ENCODE assay signal across 13 cellular contexts in the genomic region with DNA sequence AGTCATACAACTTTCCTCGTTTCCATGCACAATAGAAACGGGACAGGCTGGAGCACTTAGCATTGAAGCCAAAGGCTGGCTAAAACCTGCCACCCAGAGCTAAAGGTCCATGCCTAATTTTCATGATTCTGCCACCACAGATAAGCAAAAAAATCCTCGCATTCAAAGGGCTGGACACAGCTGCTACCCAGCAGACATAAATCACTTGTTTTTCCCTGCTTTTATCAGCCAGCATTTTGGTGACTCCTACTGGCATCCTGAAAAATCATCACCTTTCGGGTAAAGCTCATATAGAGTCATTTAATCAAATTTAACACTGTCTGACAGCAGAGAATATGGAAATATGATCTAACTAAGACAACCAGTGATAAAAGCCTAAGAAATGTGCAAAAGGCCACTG. TPM values are rescaled to one million over a fixed set of nuclear protein-coding genes. Genes with fewer than 3 reads are reported as not detected.
DNase-seq lines count a peak whose midpoint lies in the region; ATAC-seq, FAIRE-seq and TF ChIP-seq lines count a peak whose summit lies in the region.
"Had no signal": no experiment of that assay in that cellular context is flagged by ENCODE, and none has a peak within 500 bp of the region (broad histone marks: within the 10 kb centered on the region; RNA-seq: fewer than 3 reads in every experiment).

No MANE protein-coding gene starts in this region.

- peaks cover 24% of the 10 kb centered on the region for H3K4me1 Mint-ChIP-seq in glutamatergic neuron (ENCODE audit: low read depth, unreplicated experiment)

- ATAC-seq in HepG2 (no peak; the same call in 2 of the 3 replicates), HG02973 (IDR thresholded peaks at IDR 0.05; ENCODE audit: unreplicated experiment) (no peak)
- ATAC-seq: activated CD8-positive, alpha-beta T cell treated with anti-CD3 and anti-CD28 coated beads for 36 hours had no signal

- CTCF ChIA-PET in HepG2 (lab: Yijun Ruan, JAX; ENCODE audit: low intra/inter-chr PET ratio, low total read pairs), result no interaction called here

- intact Hi-C loops in HepG2 (cut with micrococcal nuclease; ENCODE audit: unreplicated experiment), result no loop called here
- intact Hi-C loops in ovary (cut with DNase I), result no loop called here

- H2AFZ ChIP-seq in Karpas-422 (ENCODE audit: low read length), result no peak overlapping the region
- H2AFZ ChIP-seq in HepG2 (ENCODE audit: low read length), result no peak overlapping the region

- H3K4me2 ChIP-seq in Karpas-422 (ENCODE audit: low read depth, low read length, poor library complexity, severe bottlenecking) (no peak overlapping the region), HepG2 (ENCODE audit: low read depth, low read length) (no peak overlapping the region)

- H3K27ac ChIP-seq in Karpas-422 (ENCODE audit: low read length), result no peak overlapping the region
- H3K27ac ChIP-seq in HepG2 (ENCODE audit: extremely low read length, insufficient read depth, low read length), result no peak overlapping the region
- no peak overlapping the region for H3K27ac ChIP-seq in ovary
- H3K27ac ChIP-seq: vagina had no signal

- H3K9ac ChIP-seq in Karpas-422 (ENCODE audit: low read length) (no peak overlapping the region), HepG2 (ENCODE audit: insufficient read depth, low read depth, low read length) (no peak overlapping the region)

- POLR2A ChIA-PET in HepG2 (lab: Yijun Ruan, JAX), result interaction anchor here (1.1 kb wide), 1 partner anchor 56 kb away, joined by 3 read pairs; no protein-coding TSS in a partner anchor

- TF ChIP-seq CTCF in D721Med (IDR thresholded peaks at IDR 0.05; ENCODE audit: insufficient read depth, missing control alignments), result peak; percentile 60
- peak; percentile 9 for TF ChIP-seq CTCF in astrocyte of the spinal cord (IDR thresholded peaks at IDR 0.05; ENCODE audit: low read depth, low read length)
- TF ChIP-seq CTCF in HepG2 (CRISPR knock-in tag; IDR thresholded peaks at IDR 0.05), result peak; percentile 57
- TF ChIP-seq CTCF in ovary (IDR thresholded peaks at IDR 0.05), result no peak
- no peak for TF ChIP-seq CTCF in glutamatergic neuron (IDR thresholded peaks at IDR 0.05; ENCODE audit: partially characterized antibody, unreplicated experiment)

- TF ChIP-seq EP300 in HepG2 (IDR thresholded peaks at IDR 0.05; ENCODE audit: low read depth in 2 of 2, low read length in 2 of 2), result no peak
- TF ChIP-seq EP300 in HepG2 (CRISPR knock-in tag; IDR thresholded peaks at IDR 0.05; ENCODE audit: borderline replicate concordance), result no peak
- no peak for TF ChIP-seq EP300 in ovary (IDR thresholded peaks at IDR 0.05)

- no peaks in the 10 kb centered on the region for H3K9me3 ChIP-seq in Karpas-422 (ENCODE audit: low read length)
- no peaks in the 10 kb centered on the region for H3K9me3 ChIP-seq in HepG2 (ENCODE audit: low read length)
- H3K9me3 ChIP-seq in ovary, result no peaks in the 10 kb centered on the region
- H3K9me3 ChIP-seq: vagina had no signal

- DNase-seq in D721Med (ENCODE audit: insufficient read length, low spot score) (no peak), Karpas-422 (peak; percentile 70), astrocyte of the spinal cord (ENCODE audit: low read depth, low spot score) (no peak), HepG2 (ENCODE audit: low spot score) (peak; percentile 19), ovary (no peak), DMS79 (lab: John Stamatoyannopoulos, UW) (no peak), glutamatergic neuron (no peak)
- DNase-seq: activated CD8-positive, alpha-beta T cell treated with anti-CD3 and anti-CD28 coated beads for 36 hours; activated naive CD4-positive, alpha-beta T cell treated with anti-CD3 and anti-CD28 coated beads, Interleukin-2, amount 50 U/mL, for 16 hours; effector CD8-positive, alpha-beta T cell; NCI-H774 had no signal

- H3K79me2 ChIP-seq in Karpas-422 (ENCODE audit: low read length), result no peaks in the 10 kb centered on the region
- H3K79me2 ChIP-seq in HepG2 (ENCODE audit: insufficient read depth, low read length), result no peaks in the 10 kb centered on the region

- H3K4me1 ChIP-seq in Karpas-422 (ENCODE audit: low read length) (no peaks in the 10 kb centered on the region), HepG2 (ENCODE audit: insufficient read depth, low read length) (peaks cover 15% of the 10 kb centered on the region), ovary (ENCODE audit: insufficient read depth) (no peaks in the 10 kb centered on the region)
- H3K4me1 ChIP-seq: vagina had no signal

- no peaks in the 10 kb centered on the region for H3K27me3 Mint-ChIP-seq in glutamatergic neuron (ENCODE audit: unreplicated experiment)
- H3K27me3 Mint-ChIP-seq: activated CD8-positive, alpha-beta T cell treated with anti-CD3 and anti-CD28 coated beads for 36 hours had no signal

- no TSS peak for BruUV-seq in HepG2 (replicated peaks; lab: Mats Ljungman, UMichigan)

- TF ChIP-seq RAD21 in HepG2 (CRISPR knock-in tag; IDR thresholded peaks at IDR 0.05), result no peak

- H4K20me1 ChIP-seq in Karpas-422 (ENCODE audit: insufficient read depth, low read depth, low read length) (no peaks in the 10 kb centered on the region), HepG2 (ENCODE audit: insufficient read depth, low read length) (no peaks in the 10 kb centered on the region)

- FAIRE-seq in D721Med (lab: Jason Lieb, UNC) (no peak), HepG2 (lab: Jason Lieb, UNC) (no peak)

- no peak overlapping the region for H3K4me3 Mint-ChIP-seq in glutamatergic neuron (ENCODE audit: unreplicated experiment)
- H3K4me3 Mint-ChIP-seq: activated CD8-positive, alpha-beta T cell treated with anti-CD3 and anti-CD28 coated beads for 36 hours had no signal

- no peaks in the 10 kb centered on the region for H3K36me3 Mint-ChIP-seq in glutamatergic neuron (ENCODE audit: unreplicated experiment)

- H3K4me3 ChIP-seq in Karpas-422 (ENCODE audit: low read length) (no peak overlapping the region), astrocyte of the spinal cord (ENCODE audit: low read depth, low read length) (no peak overlapping the region), HepG2 (replicated peaks in 1 of 3; ENCODE audit: insufficient read depth in 1 of 3, low read depth in 2 of 3, low read length in 3 of 3) (no peak overlapping the region), ovary (no peak overlapping the region)
- H3K4me3 ChIP-seq: vagina had no signal

- H3K9me3 Mint-ChIP-seq in glutamatergic neuron (ENCODE audit: unreplicated experiment), result no peaks in the 10 kb centered on the region
- H3K9me3 Mint-ChIP-seq: activated CD8-positive, alpha-beta T cell treated with anti-CD3 and anti-CD28 coated beads for 36 hours had no signal

- in situ Hi-C loops in astrocyte of the spinal cord (cut with HindIII; ENCODE audit: low sequenced_read_pairs), result no loop called here
- in situ Hi-C loops in HepG2 (cut with HindIII; ENCODE audit: extremely low pct_ligation_motif_present, low pct_unique_long_range_greater_than_20kb), result loop anchor here (10.0 kb wide), 1 partner anchor 379 kb away; no protein-coding TSS in a partner anchor

- H3K9me2 ChIP-seq in Karpas-422 (replicated peaks; ENCODE audit: insufficient read depth, low read length), result no peaks in the 10 kb centered on the region

- WGBS in HepG2 (ENCODE audit: low lambda C conversion rate), result 98% methylated on average over 4 of the region's 4 CpGs
- 59% methylated on average over 4 of the region's 4 CpGs for WGBS in ovary, 3 donors

- H3K27me3 ChIP-seq in Karpas-422 (ENCODE audit: low read length) (no peaks in the 10 kb centered on the region), HepG2 (ENCODE audit: control insufficient read depth in 1 of 2, insufficient read depth in 2 of 2, low read length in 2 of 2) (no peaks in the 10 kb centered on the region), ovary (no peaks in the 10 kb centered on the region)
- H3K27me3 ChIP-seq: vagina had no signal

- TF ChIP-seq POLR2A in HepG2 (IDR thresholded peaks at IDR 0.05; ENCODE audit: insufficient read depth in 1 of 2, low read depth in 2 of 2, low read length in 2 of 2) (no peak), ovary (IDR thresholded peaks at IDR 0.05) (no peak)

- H3K27ac Mint-ChIP-seq in glutamatergic neuron (ENCODE audit: unreplicated experiment), result no peak overlapping the region
- H3K27ac Mint-ChIP-seq: activated CD8-positive, alpha-beta T cell treated with anti-CD3 and anti-CD28 coated beads for 36 hours had no signal

- no peaks in the 10 kb centered on the region for H3K36me3 ChIP-seq in Karpas-422 (ENCODE audit: insufficient read depth, low read length)
- peaks cover 3 to 30% of the 10 kb centered on the region in 2 experiments for H3K36me3 ChIP-seq in HepG2 (replicated peaks in 1 of 2; ENCODE audit: control insufficient read depth in 1 of 2, insufficient read depth in 2 of 2, low read length in 2 of 2)
- H3K36me3 ChIP-seq in ovary, result no peaks in the 10 kb centered on the region

RNA-seq across cellular contexts. Expression of a gene that starts 37.9 kb away (rescaled TPM):
- 8.0 and 14.2 TPM in 2 replicates for total RNA-seq in Karpas-422 (2014; rRNA removed; shearing (Covaris generic); ENCODE audit: low replicate concordance)
- total RNA-seq in HepG2 (2016; rRNA removed; fragmentation: Illumina TruSeq; extraction: Trizol), result 24.4 and 39.4 TPM in 2 replicates
- 18.6 and 19.8 TPM in 2 replicates for total RNA-seq in HepG2 (2016; cell fraction: cytosol; rRNA removed; fragmentation: Illumina TruSeq; extraction: Trizol; ENCODE audit: low read depth)
- 25.1 and 39.1 TPM in 2 replicates for total RNA-seq in HepG2 (2016; cell fraction: insoluble cytoplasmic fraction; rRNA removed; fragmentation: Illumina TruSeq; extraction: Trizol)
- total RNA-seq in HepG2 (2016; cell fraction: membrane; rRNA removed; fragmentation: Illumina TruSeq; extraction: Trizol), result 28.3 and 30.8 TPM in 2 replicates
- total RNA-seq in HepG2 (2016; cell fraction: nucleus; rRNA removed; fragmentation: Illumina TruSeq; extraction: Trizol), result 31.7 and 38.6 TPM in 2 replicates
- 33.8 and 40.6 TPM in 2 replicates for polyA plus RNA-seq in HepG2 (2011; rRNA removed)
- polyA plus RNA-seq in HepG2 (2011; cell fraction: cytosol; rRNA removed), result 25.7 and 32.6 TPM in 2 replicates
- polyA plus RNA-seq in HepG2 (2011; cell fraction: nucleus; rRNA removed), result 52.6 and 59.8 TPM in 2 replicates
- 25.2 and 28.4 TPM in 2 replicates for polyA plus RNA-seq in HepG2 (2012)
- polyA plus RNA-seq in HepG2 (2016; cell fraction: cytosol; fragmentation: Illumina TruSeq; extraction: Trizol; ENCODE audit: low read depth), result 10.2 and 12.4 TPM in 2 replicates
- polyA plus RNA-seq in HepG2 (2016; cell fraction: insoluble cytoplasmic fraction; fragmentation: Illumina TruSeq; extraction: Trizol; ENCODE audit: low read depth), result 15.6 and 18.2 TPM in 2 replicates
- 19.2 and 23.0 TPM in 2 replicates for polyA plus RNA-seq in HepG2 (2016; cell fraction: membrane; fragmentation: Illumina TruSeq; extraction: Trizol; ENCODE audit: low read depth)
- polyA plus RNA-seq in HepG2 (2016; cell fraction: nucleus; fragmentation: Illumina TruSeq; extraction: Trizol; ENCODE audit: insufficient read depth, low read depth), result 37.0 and 41.3 TPM in 2 replicates
- polyA minus RNA-seq in HepG2 (2011; rRNA and poly(A)+ RNA removed; ENCODE audit: low replicate concordance), result 46.1 and 69.1 TPM in 2 replicates
- 34.0 and 38.6 TPM in 2 replicates for polyA minus RNA-seq in HepG2 (2011; cell fraction: cytosol; rRNA and poly(A)+ RNA removed)
- 65.0 and 65.9 TPM in 2 replicates for polyA minus RNA-seq in HepG2 (2011; cell fraction: nucleus; rRNA and poly(A)+ RNA removed)
- 10 to 100 TPM; 24.4 to 39.9 (median 29.3) TPM for total RNA-seq in ovary
- polyA plus RNA-seq in ovary, result 10 to 100 TPM; 12.0 to 43.5 TPM
- 69.4 TPM for total RNA-seq in glutamatergic neuron (ENCODE audit: unreplicated experiment)

RNA-seq across cellular contexts. Expression of a gene that starts 45.4 kb away (rescaled TPM):
- total RNA-seq in Karpas-422 (2014; rRNA removed; shearing (Covaris generic); ENCODE audit: low replicate concordance), result 2.5 and 5.2 TPM in 2 replicates
- total RNA-seq in HepG2 (2016; rRNA removed; fragmentation: Illumina TruSeq; extraction: Trizol) (3.4 and 5.5 TPM in 2 replicates), ovary (1 to 10 TPM; 1.3 to 2.9 (median 1.8) TPM), glutamatergic neuron (ENCODE audit: unreplicated experiment) (1.6 TPM)
- total RNA-seq in HepG2 (2016; cell fraction: cytosol; rRNA removed; fragmentation: Illumina TruSeq; extraction: Trizol; ENCODE audit: low read depth), result 0.61 and 0.79 TPM in 2 replicates
- 3.7 and 5.0 TPM in 2 replicates for total RNA-seq in HepG2 (2016; cell fraction: insoluble cytoplasmic fraction; rRNA removed; fragmentation: Illumina TruSeq; extraction: Trizol)
- 2.2 and 2.8 TPM in 2 replicates for total RNA-seq in HepG2 (2016; cell fraction: membrane; rRNA removed; fragmentation: Illumina TruSeq; extraction: Trizol)
- 2.6 and 2.8 TPM in 2 replicates for total RNA-seq in HepG2 (2016; cell fraction: nucleus; rRNA removed; fragmentation: Illumina TruSeq; extraction: Trizol)
- polyA plus RNA-seq in HepG2 (2011; rRNA removed) (1.1 and 1.2 TPM in 2 replicates), ovary (1 to 10 TPM; 1.4 to 2.8 TPM)
- polyA plus RNA-seq in HepG2 (2011; cell fraction: cytosol; rRNA removed), result 0.59 and 0.86 TPM in 2 replicates
- 0.71 and 1.1 TPM in 2 replicates for polyA plus RNA-seq in HepG2 (2011; cell fraction: nucleus; rRNA removed)
- 0.97 and 0.98 TPM in 2 replicates for polyA plus RNA-seq in HepG2 (2012)
- polyA plus RNA-seq in HepG2 (2016; cell fraction: cytosol; fragmentation: Illumina TruSeq; extraction: Trizol; ENCODE audit: low read depth), result 0.36 and 0.42 TPM in 2 replicates
- polyA plus RNA-seq in HepG2 (2016; cell fraction: insoluble cytoplasmic fraction; fragmentation: Illumina TruSeq; extraction: Trizol; ENCODE audit: low read depth), result 3.0 and 3.3 TPM in 2 replicates
- polyA plus RNA-seq in HepG2 (2016; cell fraction: membrane; fragmentation: Illumina TruSeq; extraction: Trizol; ENCODE audit: low read depth), result 1.2 TPM in 2 replicates
- polyA plus RNA-seq in HepG2 (2016; cell fraction: nucleus; fragmentation: Illumina TruSeq; extraction: Trizol; ENCODE audit: insufficient read depth, low read depth), result 3.3 and 3.6 TPM in 2 replicates
- 0.80 and 1.9 TPM in 2 replicates for polyA minus RNA-seq in HepG2 (2011; rRNA and poly(A)+ RNA removed; ENCODE audit: low replicate concordance)
- polyA minus RNA-seq in HepG2 (2011; cell fraction: cytosol; rRNA and poly(A)+ RNA removed), result 0.97 and 0.99 TPM in 2 replicates
- polyA minus RNA-seq in HepG2 (2011; cell fraction: nucleus; rRNA and poly(A)+ RNA removed), result 1.5 and 1.7 TPM in 2 replicates
- total RNA-seq: vagina had no signal

RNA-seq across cellular contexts. Expression of a gene that starts 45.8 kb away (rescaled TPM):
- total RNA-seq in Karpas-422 (2014; rRNA removed; shearing (Covaris generic); ENCODE audit: low replicate concordance), result 31.5 and 40.7 TPM in 2 replicates
- 22.2 and 23.9 TPM in 2 replicates for total RNA-seq in HepG2 (2016; rRNA removed; fragmentation: Illumina TruSeq; extraction: Trizol)
- 19.0 and 21.8 TPM in 2 replicates for total RNA-seq in HepG2 (2016; cell fraction: cytosol; rRNA removed; fragmentation: Illumina TruSeq; extraction: Trizol; ENCODE audit: low read depth)
- 20.6 and 27.8 TPM in 2 replicates for total RNA-seq in HepG2 (2016; cell fraction: insoluble cytoplasmic fraction; rRNA removed; fragmentation: Illumina TruSeq; extraction: Trizol)
- total RNA-seq in HepG2 (2016; cell fraction: membrane; rRNA removed; fragmentation: Illumina TruSeq; extraction: Trizol), result 34.5 and 36.6 TPM in 2 replicates
- total RNA-seq in HepG2 (2016; cell fraction: nucleus; rRNA removed; fragmentation: Illumina TruSeq; extraction: Trizol), result 9.7 and 12.0 TPM in 2 replicates
- polyA plus RNA-seq in HepG2 (2011; rRNA removed), result 25.6 and 26.3 TPM in 2 replicates
- 14.9 and 18.5 TPM in 2 replicates for polyA plus RNA-seq in HepG2 (2011; cell fraction: cytosol; rRNA removed)
- polyA plus RNA-seq in HepG2 (2011; cell fraction: nucleus; rRNA removed), result 5.4 and 9.9 TPM in 2 replicates
- 27.0 and 32.4 TPM in 2 replicates for polyA plus RNA-seq in HepG2 (2012)
- 44.6 and 49.4 TPM in 2 replicates for polyA plus RNA-seq in HepG2 (2016; cell fraction: cytosol; fragmentation: Illumina TruSeq; extraction: Trizol; ENCODE audit: low read depth)
- polyA plus RNA-seq in HepG2 (2016; cell fraction: insoluble cytoplasmic fraction; fragmentation: Illumina TruSeq; extraction: Trizol; ENCODE audit: low read depth), result 40.7 and 45.8 TPM in 2 replicates
- 53.9 and 57.5 TPM in 2 replicates for polyA plus RNA-seq in HepG2 (2016; cell fraction: membrane; fragmentation: Illumina TruSeq; extraction: Trizol; ENCODE audit: low read depth)
- 17.7 and 23.1 TPM in 2 replicates for polyA plus RNA-seq in HepG2 (2016; cell fraction: nucleus; fragmentation: Illumina TruSeq; extraction: Trizol; ENCODE audit: insufficient read depth, low read depth)
- 3.1 and 8.5 TPM in 2 replicates for polyA minus RNA-seq in HepG2 (2011; rRNA and poly(A)+ RNA removed; ENCODE audit: low replicate concordance)
- 4.7 and 5.3 TPM in 2 replicates for polyA minus RNA-seq in HepG2 (2011; cell fraction: cytosol; rRNA and poly(A)+ RNA removed)
- 3.1 and 6.0 TPM in 2 replicates for polyA minus RNA-seq in HepG2 (2011; cell fraction: nucleus; rRNA and poly(A)+ RNA removed)
- total RNA-seq in ovary, result 10 to 100 TPM; 11.6 to 40.9 (median 21.4) TPM
- 10 to 100 TPM; 28.6 to 70.1 TPM for polyA plus RNA-seq in ovary
- total RNA-seq in glutamatergic neuron (ENCODE audit: unreplicated experiment), result 21.7 TPM

Comparison
In these comparisons a context has a peak if more than half of its experiments do, and no peak if none do; other contexts are left out.
1. DNase-seq: peak in Karpas-422 (single experiment) and HepG2 (single experiment); none in D721Med (single experiment), astrocyte of the spinal cord (single experiment), ovary (0 of 5), DMS79 (single experiment) and glutamatergic neuron (single experiment).
2. CTCF ChIP-seq: peak in D721Med (single experiment), astrocyte of the spinal cord (single experiment) and HepG2 (single experiment); none in ovary (0 of 3) and glutamatergic neuron (single experiment).